In genomic region chr11:111837366-111837891, GRCh38 we compare ENCODE assay signal across 19 cellular contexts. TPM values are rescaled to one million over a fixed set of nuclear protein-coding genes. Genes with fewer than 3 reads are reported as not detected.
A peak's percentile ranks its signal among the peaks of the same experiment; 100 is the strongest.
DNase-seq lines count a peak whose midpoint lies in the region; ATAC-seq, FAIRE-seq and TF ChIP-seq lines count a peak whose summit lies in the region.
"Had no signal": no experiment of that assay in that cellular context is flagged by ENCODE, and none has a peak within 500 bp of the region (broad histone marks: within the 10 kb centered on the region; RNA-seq: fewer than 3 reads in every experiment).

No MANE protein-coding gene starts in this region.

- no peak overlapping the region for H2BK12ac ChIP-seq in mesenchymal stem cell (ENCODE audit: low read length in 2 of 2)

- no peaks in the 10 kb centered on the region for H3K9me3 ChIP-seq in mesenchymal stem cell (ENCODE audit: control insufficient read depth, low read length)
- H3K9me3 ChIP-seq: Caco-2, SJCRH30 had no signal

- peak overlapping the region; percentile 20 for H3K9ac ChIP-seq in mesenchymal stem cell (ENCODE audit: low read length)
- H3K9ac ChIP-seq: KMS-11 had no signal

- no peak overlapping the region for H3K27ac ChIP-seq in mesenchymal stem cell (ENCODE audit: low read length, poor library complexity, severe bottlenecking)
- H3K27ac ChIP-seq: C4-2B, KMS-11, SJCRH30 had no signal

- no peak overlapping the region for H4K91ac ChIP-seq in mesenchymal stem cell (ENCODE audit: low read length)

- intact Hi-C loops in activated naive CD4-positive, alpha-beta T cell treated with anti-CD3 and anti-CD28 coated beads for 36 hours (cut with micrococcal nuclease) = no loop called here

- CTCF ChIA-PET in activated naive CD4-positive, alpha-beta T cell treated with anti-CD3 and anti-CD28 coated beads for 36 hours (lab: Charles Lee) = interaction anchor here (1.0 to 1.6 kb wide), 2 partner anchors 8 to 382 kb away, joined by 3 read pairs; no protein-coding TSS in a partner anchor

- H3K4me1 ChIP-seq in mesenchymal stem cell (ENCODE audit: control insufficient read depth, insufficient read depth, low read depth, low read length) = peaks cover 2% of the 10 kb centered on the region
- H3K4me1 ChIP-seq: SJCRH30 had no signal

- no peak overlapping the region for H3K4me3 Mint-ChIP-seq in activated naive CD4-positive, alpha-beta T cell treated with anti-CD3 and anti-CD28 coated beads for 36 hours

- H3K9me3 Mint-ChIP-seq in activated naive CD4-positive, alpha-beta T cell treated with anti-CD3 and anti-CD28 coated beads for 36 hours = no peaks in the 10 kb centered on the region

- no peak overlapping the region for H3K4me2 ChIP-seq in mesenchymal stem cell (ENCODE audit: low read length, poor library complexity, severe bottlenecking)

- H2AK5ac ChIP-seq in mesenchymal stem cell (ENCODE audit: low read length, severe bottlenecking) = peak overlapping the region; percentile 70

- no peaks in the 10 kb centered on the region for H3K27me3 ChIP-seq in mesenchymal stem cell (ENCODE audit: control insufficient read depth in 1 of 2, insufficient read depth in 1 of 2, low read length in 2 of 2)
- no peaks in the 10 kb centered on the region for H3K27me3 ChIP-seq in H7 (ENCODE audit: control insufficient read depth, insufficient read depth, low read length)
- H3K27me3 ChIP-seq: SJCRH30 had no signal

- H3K36me3 Mint-ChIP-seq in activated naive CD4-positive, alpha-beta T cell treated with anti-CD3 and anti-CD28 coated beads for 36 hours (ENCODE audit: low read depth) = peaks cover 27% of the 10 kb centered on the region

- no peak overlapping the region for H3K27ac Mint-ChIP-seq in activated naive CD4-positive, alpha-beta T cell treated with anti-CD3 and anti-CD28 coated beads for 36 hours

- H3K79me1 ChIP-seq in mesenchymal stem cell (replicated peaks; ENCODE audit: low read length, poor library complexity, severe bottlenecking) = peaks cover 7% of the 10 kb centered on the region

- ATAC-seq in HG03378 (IDR thresholded peaks at IDR 0.05; ENCODE audit: unreplicated experiment) = no peak
- ATAC-seq: Panc1 had no signal

- no peaks in the 10 kb centered on the region for H3K27me3 Mint-ChIP-seq in activated naive CD4-positive, alpha-beta T cell treated with anti-CD3 and anti-CD28 coated beads for 36 hours (ENCODE audit: low read depth)

- H3K4me3 ChIP-seq in mesenchymal stem cell (ENCODE audit: insufficient read depth in 1 of 2, low read depth in 1 of 2, low read length in 2 of 2) (no peak overlapping the region), H7 (ENCODE audit: insufficient read depth, low read depth, low read length) (no peak overlapping the region)
- H3K4me3 ChIP-seq: SJCRH30 had no signal

- H3K4me1 Mint-ChIP-seq in activated naive CD4-positive, alpha-beta T cell treated with anti-CD3 and anti-CD28 coated beads for 36 hours (ENCODE audit: low read depth) = no peaks in the 10 kb centered on the region

- H3K36me3 ChIP-seq in mesenchymal stem cell (ENCODE audit: control insufficient read depth in 1 of 2, insufficient read depth in 2 of 2, low read depth in 1 of 2, low read length in 2 of 2) = peaks cover 0 to 18% of the 10 kb centered on the region in 2 experiments
- H3K36me3 ChIP-seq in H7 (replicated peaks; ENCODE audit: control insufficient read depth, insufficient read depth, low read length) = no peaks in the 10 kb centered on the region

- DNase-seq in GM19239 (ENCODE audit: insufficient read length, low spot score) (no peak), mesenchymal stem cell (no peak), superior temporal gyrus (ENCODE audit: extremely low spot score) (peak; percentile 9), H7 (no peak)
- no peak for DNase-seq in activated naive CD4-positive, alpha-beta T cell treated with anti-CD3 and anti-CD28 coated beads for 36 hours
- DNase-seq: Caco-2, DMS153, GDM1, NCI-H1417, NCI-H187 treated with DMSO at 0.1 percent for 48 hours, NCI-H226, NCI-H524, NCI-H82, SJCRH30 had no signal

- no peak overlapping the region for H4K8ac ChIP-seq in mesenchymal stem cell (ENCODE audit: low read length)

- WGBS in mesenchymal stem cell = 95% methylated on average over 4 of the region's 5 CpGs

- no peak overlapping the region for H3K14ac ChIP-seq in mesenchymal stem cell (ENCODE audit: low read length in 2 of 2)

- H2BK5ac ChIP-seq in mesenchymal stem cell (ENCODE audit: low read depth, low read length, poor library complexity, severe bottlenecking) = no peak overlapping the region

- FAIRE-seq in GM19239 (lab: Jason Lieb, UNC) = peak; percentile 40

- H3K18ac ChIP-seq in mesenchymal stem cell (ENCODE audit: low read depth in 1 of 2, low read length in 2 of 2) = no peak overlapping the region

- no peak overlapping the region for H2BK15ac ChIP-seq in mesenchymal stem cell (ENCODE audit: low read depth, poor library complexity, severe bottlenecking)

- H2AFZ ChIP-seq in mesenchymal stem cell (ENCODE audit: low read depth, low read length) = no peak overlapping the region

- no peak overlapping the region for H3K4ac ChIP-seq in mesenchymal stem cell (ENCODE audit: low read depth in 1 of 2, low read length in 2 of 2)

- H2BK120ac ChIP-seq in mesenchymal stem cell (ENCODE audit: low read depth, low read length) = no peak overlapping the region

- H3K23ac ChIP-seq in mesenchymal stem cell (ENCODE audit: low read length in 2 of 2) = no peak overlapping the region

TF ChIP-seq in PFSK-1, 5 proteins besides CTCF, POLR2A, EP300 and RAD21:
- TF ChIP-seq SIN3A (IDR thresholded peaks at IDR 0.05; ENCODE audit: borderline replicate concordance, insufficient read depth, low read length) (0 out of 2 replicates have a peak, but pooled peaks have one; percentile 30), POLR2AphosphoS5 (IDR thresholded peaks at IDR 0.05; ENCODE audit: low read depth, low read length) (no peak)

RNA-seq across cellular contexts. Expression of gene ALG9, which starts 34.0 kb away (rescaled TPM):
- polyA plus RNA-seq in PFSK-1 (2012; ENCODE audit: insufficient read length, low read depth) = 35.6 TPM
- polyA plus RNA-seq in mesenchymal stem cell (2013, experiment 1 of 2) = 42.4 TPM
- 43.8 TPM for polyA plus RNA-seq in mesenchymal stem cell (2013, experiment 2 of 2)
- total RNA-seq in activated naive CD4-positive, alpha-beta T cell treated with anti-CD3 and anti-CD28 coated beads for 36 hours = 10 to 100 TPM; 21.3 to 21.9 TPM
- total RNA-seq in H7 (2014; rRNA removed; shearing (Covaris generic)) = 17.4 and 23.3 TPM in 2 replicates

RNA-seq across cellular contexts. Expression of gene FDXACB1, which starts 41.5 kb away (rescaled TPM):
- 0.90 TPM for polyA plus RNA-seq in PFSK-1 (2012; ENCODE audit: insufficient read length, low read depth)
- polyA plus RNA-seq in mesenchymal stem cell (2013, experiment 1 of 2) = 1.0 TPM
- polyA plus RNA-seq in mesenchymal stem cell (2013, experiment 2 of 2) = 0.95 TPM
- total RNA-seq in activated naive CD4-positive, alpha-beta T cell treated with anti-CD3 and anti-CD28 coated beads for 36 hours = 1 to 10 TPM; 3.4 to 3.8 TPM
- 3.8 and 4.1 TPM in 2 replicates for total RNA-seq in H7 (2014; rRNA removed; shearing (Covaris generic))

RNA-seq across cellular contexts. Expression of gene CFAP68, which starts 41.9 kb away (rescaled TPM):
- polyA plus RNA-seq in PFSK-1 (2012; ENCODE audit: insufficient read length, low read depth) = 6.0 TPM
- 14.6 TPM for polyA plus RNA-seq in mesenchymal stem cell (2013, experiment 1 of 2)
- polyA plus RNA-seq in mesenchymal stem cell (2013, experiment 2 of 2) = 13.8 TPM
- total RNA-seq in activated naive CD4-positive, alpha-beta T cell treated with anti-CD3 and anti-CD28 coated beads for 36 hours = 10 to 100 TPM; 31.5 to 33.2 TPM
- 8.7 and 10.7 TPM in 2 replicates for total RNA-seq in H7 (2014; rRNA removed; shearing (Covaris generic))
